Comparison of ENCODE assay signal across 5 cellular contexts in genomic region chr3:184240384-184241140, GRCh38. TPM values are rescaled to one million over a fixed set of nuclear protein-coding genes. Genes with fewer than 3 reads are reported as not detected.
A peak's percentile ranks its signal among the peaks of the same experiment; 100 is the strongest.
DNase-seq lines count a peak whose midpoint lies in the region; TF ChIP-seq lines count a peak whose summit lies in the region.
"Had no signal": no experiment of that assay in that cellular context is flagged by ENCODE, and none has a peak within 500 bp of the region (broad histone marks: within the 10 kb centered on the region; RNA-seq: fewer than 3 reads in every experiment).

No MANE protein-coding gene starts in this region.

- H3K36me3 Mint-ChIP-seq in T-helper 2 cell treated with Interferon-gamma antibody and Interleukin-4, amounts not matched to agents 5 μg/mL and 100 μg/mL, for 36 hours (ENCODE audit: low read depth) = peaks cover 18% of the 10 kb centered on the region

- TF ChIP-seq CTCF in epithelial cell of proximal tubule (conservative IDR thresholded peaks at IDR 0.05; ENCODE audit: low read depth, low read length) (peak; percentile 5), GM13977 (IDR thresholded peaks at IDR 0.05; ENCODE audit: extremely low read depth, insufficient read depth, missing control alignments) (no peak)

- no peaks in the 10 kb centered on the region for H3K27me3 Mint-ChIP-seq in T-helper 2 cell treated with Interferon-gamma antibody and Interleukin-4, amounts not matched to agents 5 μg/mL and 100 μg/mL, for 36 hours (ENCODE audit: low read depth)

- TF ChIP-seq EP300 in Ishikawa (IDR thresholded peaks at IDR 0.05; ENCODE audit: borderline replicate concordance) = no peak

- H3K4me3 ChIP-seq in epithelial cell of proximal tubule (ENCODE audit: low read depth, low read length) = no peak overlapping the region

- TF ChIP-seq RAD21 in Ishikawa (IDR thresholded peaks at IDR 0.05; ENCODE audit: low read depth) = no peak

- DNase-seq in epithelial cell of proximal tubule (ENCODE audit: low read depth) (no peak), GM13977 (ENCODE audit: low spot score) (no peak)
- no peak for DNase-seq in T-helper 2 cell treated with Interferon-gamma antibody and Interleukin-4, amounts not matched to agents 5 μg/mL and 100 μg/mL, for 36 hours (ENCODE audit: low spot score)
- DNase-seq: amniotic stem cell had no signal

- H3K4me1 Mint-ChIP-seq in T-helper 2 cell treated with Interferon-gamma antibody and Interleukin-4, amounts not matched to agents 5 μg/mL and 100 μg/mL, for 36 hours (ENCODE audit: low read depth) = no peaks in the 10 kb centered on the region

- H3K9me3 Mint-ChIP-seq in T-helper 2 cell treated with Interferon-gamma antibody and Interleukin-4, amounts not matched to agents 5 μg/mL and 100 μg/mL, for 36 hours = no peaks in the 10 kb centered on the region

- in situ Hi-C loops in GM13977 (cut with MboI; ENCODE audit: low pct_unique_long_range_greater_than_20kb, low sequenced_read_pairs, unreplicated experiment) = loop anchor here (25.0 kb wide), 1 partner anchor 353 kb away; the partner anchor contains the start of gene PARL

- H3K27ac Mint-ChIP-seq in T-helper 2 cell treated with Interferon-gamma antibody and Interleukin-4, amounts not matched to agents 5 μg/mL and 100 μg/mL, for 36 hours = no peak overlapping the region

- no peak overlapping the region for H3K4me3 Mint-ChIP-seq in T-helper 2 cell treated with Interferon-gamma antibody and Interleukin-4, amounts not matched to agents 5 μg/mL and 100 μg/mL, for 36 hours

TF ChIP-seq in Ishikawa, 13 proteins besides CTCF, POLR2A, EP300 and RAD21:
- no peak for TF ChIP-seq EGR1 (IDR thresholded peaks at IDR 0.05)
- no peak for TF ChIP-seq FOXM1 (IDR thresholded peaks at IDR 0.05; ENCODE audit: borderline replicate concordance, low read depth)
- no peak for TF ChIP-seq TCF12 (IDR thresholded peaks at IDR 0.05; ENCODE audit: low read depth)
- TF ChIP-seq, protein P1, sequence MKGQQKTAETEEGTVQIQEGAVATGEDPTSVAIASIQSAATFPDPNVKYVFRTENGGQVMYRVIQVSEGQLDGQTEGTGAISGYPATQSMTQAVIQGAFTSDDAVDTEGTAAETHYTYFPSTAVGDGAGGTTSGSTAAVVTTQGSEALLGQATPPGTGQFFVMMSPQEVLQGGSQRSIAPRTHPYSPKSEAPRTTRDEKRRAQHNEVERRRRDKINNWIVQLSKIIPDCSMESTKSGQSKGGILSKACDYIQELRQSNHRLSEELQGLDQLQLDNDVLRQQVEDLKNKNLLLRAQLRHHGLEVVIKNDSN (IDR thresholded peaks at IDR 0.05) = no peak
- no peak for TF ChIP-seq TAF1 (IDR thresholded peaks at IDR 0.05; ENCODE audit: low read depth)
- peak; percentile 95 for TF ChIP-seq REST (IDR thresholded peaks at IDR 0.05; ENCODE audit: low read depth)
- no peak for TF ChIP-seq NFIC (IDR thresholded peaks at IDR 0.05)
- TF ChIP-seq TEAD4 (IDR thresholded peaks at IDR 0.05) = 0 out of 2 replicates have a peak, but pooled peaks have one; percentile 28
- TF ChIP-seq MAX (IDR thresholded peaks at IDR 0.05) = peak; percentile 46; the same call in 1 of the 2 replicates
- no peak for TF ChIP-seq CEBPB (IDR thresholded peaks at IDR 0.05)
- no peak for TF ChIP-seq CREB1 (IDR thresholded peaks at IDR 0.05; ENCODE audit: low read depth)

RNA-seq across cellular contexts. Expression of gene ALG3, which starts 8.2 kb away (rescaled TPM):
- 59.7 and 78.1 TPM in 2 replicates for total RNA-seq in epithelial cell of proximal tubule

RNA-seq across cellular contexts. Expression of gene EEF1AKMT4, which starts 8.9 kb away (rescaled TPM):
- 6.2 and 6.6 TPM in 2 replicates for total RNA-seq in epithelial cell of proximal tubule

RNA-seq across cellular contexts. Expression of gene VWA5B2, which starts 11.2 kb away (rescaled TPM):
- not detected in 2 replicates for total RNA-seq in epithelial cell of proximal tubule

RNA-seq across cellular contexts. Expression of gene CAMK2N2, which starts 20.8 kb away (rescaled TPM):
- total RNA-seq in epithelial cell of proximal tubule = 0.22 and 0.35 TPM in 2 replicates

RNA-seq across cellular contexts. Expression of gene ECE2, which starts 35.3 kb away (rescaled TPM):
- not detected in 2 replicates for total RNA-seq in epithelial cell of proximal tubule
